1 cellular context compared by ENCODE assay signal in the genomic region with DNA sequence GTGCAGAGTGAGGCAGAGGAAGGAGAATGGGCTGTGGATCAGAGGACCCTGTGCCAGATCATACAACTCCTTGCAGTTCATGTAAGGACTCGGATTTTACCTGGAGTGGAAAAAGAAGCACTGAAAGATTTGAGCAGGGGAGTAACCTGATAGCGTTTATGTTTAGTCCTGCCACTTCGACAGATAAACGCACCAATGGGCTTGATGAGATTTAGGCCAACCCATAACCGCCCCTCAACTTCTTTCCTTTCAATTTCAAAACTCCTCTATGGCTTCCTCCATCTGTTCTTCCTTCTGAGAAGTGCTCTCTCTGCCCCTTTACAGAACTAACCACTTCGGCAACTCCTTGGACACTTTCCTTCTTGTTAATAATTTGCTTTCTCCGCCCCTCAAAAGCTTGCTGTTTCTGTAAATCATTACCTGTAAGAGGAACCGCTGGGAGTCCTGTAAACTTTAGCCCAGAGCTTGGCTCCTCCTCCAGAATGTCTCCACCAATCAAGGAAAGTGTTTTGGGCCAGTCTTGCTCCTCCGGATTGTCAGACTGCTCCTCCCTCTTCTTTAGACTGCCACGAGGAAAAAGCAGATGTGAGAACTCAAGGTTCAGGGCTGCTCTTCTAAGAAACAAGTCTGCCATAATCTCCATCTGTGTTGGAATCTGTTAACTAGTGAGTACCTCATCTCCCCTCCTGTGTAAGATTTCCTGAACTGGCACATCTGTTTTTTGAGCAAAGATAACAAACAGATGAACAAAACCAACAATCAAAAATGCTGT.
TF ChIP-seq lines count a peak whose summit lies in the region.

ACSM3 (plus strand) TSS at position 554 of the 772 bp plus-strand sequence. CDS start 6,021 bp downstream, outside the sequence.

TF ChIP-seq in H1, 55 proteins besides CTCF, POLR2A, EP300 and RAD21:
- TF ChIP-seq SP1 (IDR thresholded peaks at IDR 0.05; ENCODE audit: low read depth, low read length) (peak; percentile 12; the same call in 1 of the 2 replicates), POU5F1 (IDR thresholded peaks at IDR 0.05; ENCODE audit: low read depth, low read length) (no peak), NANOG (IDR thresholded peaks at IDR 0.05; ENCODE audit: insufficient read depth, low read depth, low read length, poor library complexity, severe bottlenecking) (no peak), ASH2L (IDR thresholded peaks at IDR 0.05; ENCODE audit: low read length) (no peak), SIN3A (conservative IDR thresholded peaks at IDR 0.05 in 1 of 2, IDR thresholded peaks at IDR 0.05 in 1 of 2; ENCODE audit: low read depth in 1 of 2, low read length in 2 of 2) (0 out of 4 replicates have a peak, but pooled peaks of 1 of the 2 experiments have one; percentile 8), SIRT6 (IDR thresholded peaks at IDR 0.05; ENCODE audit: low read length) (no peak), GABPA (IDR thresholded peaks at IDR 0.05; ENCODE audit: borderline replicate concordance, insufficient read depth, low read length) (no peak), KDM4A (IDR thresholded peaks at IDR 0.05; ENCODE audit: low read depth, low read length, severe bottlenecking) (no peak), ATF3 (IDR thresholded peaks at IDR 0.05; ENCODE audit: insufficient read depth, low read depth, low read length) (no peak), TEAD4 (IDR thresholded peaks at IDR 0.05; ENCODE audit: low read depth, low read length) (no peak), TAF7 (optimal IDR thresholded peaks at IDR 0.05; ENCODE audit: borderline replicate concordance, low read depth, low read length) (no peak), NRF1 (IDR thresholded peaks at IDR 0.05; ENCODE audit: low read depth, low read length) (no peak), TAF1 (IDR thresholded peaks at IDR 0.05; ENCODE audit: low read depth, low read length) (no peak), ZNF274 (IDR thresholded peaks at IDR 0.05; ENCODE audit: borderline replicate concordance, extremely low read depth, low read length) (no peak), JUN (IDR thresholded peaks at IDR 0.05; ENCODE audit: low read depth, low read length) (no peak), CEBPB (IDR thresholded peaks at IDR 0.05; ENCODE audit: low read depth, low read length) (no peak), KDM5A (IDR thresholded peaks at IDR 0.05; ENCODE audit: low read length) (no peak), BCL11A (IDR thresholded peaks at IDR 0.05; ENCODE audit: low read depth in 2 of 2, low read length in 2 of 2) (no peak)
- TF ChIP-seq, protein P1, sequence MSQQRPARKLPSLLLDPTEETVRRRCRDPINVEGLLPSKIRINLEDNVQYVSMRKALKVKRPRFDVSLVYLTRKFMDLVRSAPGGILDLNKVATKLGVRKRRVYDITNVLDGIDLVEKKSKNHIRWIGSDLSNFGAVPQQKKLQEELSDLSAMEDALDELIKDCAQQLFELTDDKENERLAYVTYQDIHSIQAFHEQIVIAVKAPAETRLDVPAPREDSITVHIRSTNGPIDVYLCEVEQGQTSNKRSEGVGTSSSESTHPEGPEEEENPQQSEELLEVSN (IDR thresholded peaks at IDR 0.05) = 0 out of 2 replicates have a peak, but pooled peaks have one; percentile 35
- TF ChIP-seq, protein P2, sequence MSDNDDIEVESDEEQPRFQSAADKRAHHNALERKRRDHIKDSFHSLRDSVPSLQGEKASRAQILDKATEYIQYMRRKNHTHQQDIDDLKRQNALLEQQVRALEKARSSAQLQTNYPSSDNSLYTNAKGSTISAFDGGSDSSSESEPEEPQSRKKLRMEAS (IDR thresholded peaks at IDR 0.05) = peak; percentile 58; the same call in 1 of the 2 replicates
